Comparison of ENCODE assay signal across 24 cellular contexts in genomic region chr6:1271071-1271763, GRCh38. TPM values are rescaled to one million over a fixed set of nuclear protein-coding genes. Genes with fewer than 3 reads are reported as not detected.
"Had no signal": no experiment of that assay in that cellular context is flagged by ENCODE, and none has a peak within 500 bp of the region (broad histone marks: within the 10 kb centered on the region; RNA-seq: fewer than 3 reads in every experiment).

No MANE protein-coding gene starts in this region.

- H3K27ac ChIP-seq: esophagus squamous epithelium, hepatocyte, suprapubic skin, upper lobe of left lung, uterus had no signal

- H3K27me3 ChIP-seq: esophagus squamous epithelium, hepatocyte, thyroid gland, upper lobe of left lung, uterus had no signal

- ATAC-seq: effector memory CD8-positive, alpha-beta T cell; left cardiac atrium; left ventricle myocardium superior; mucosa of descending colon; naive thymus-derived CD8-positive, alpha-beta T cell; right cardiac atrium; stimulated activated effector memory CD8-positive, alpha-beta T cell treated with anti-CD3 and anti-CD28 coated beads, Interleukin-12 subunit alpha, Interleukin-12 subunit beta, amount 100 ng/mL, for 72 hours; stimulated activated naive CD8-positive, alpha-beta T cell treated with anti-CD3 and anti-CD28 coated beads, Interleukin-15, Interleukin-2, amounts not matched to agents 100 U/mL and 50 U/mL, for 24 hours had no signal

- H3K4me2 ChIP-seq: hepatocyte had no signal

- H3K79me2 ChIP-seq: hepatocyte had no signal

- H3K4me1 ChIP-seq: suprapubic skin, upper lobe of left lung, uterus had no signal

- H3K36me3 ChIP-seq: esophagus squamous epithelium, suprapubic skin, thyroid gland, upper lobe of left lung, uterus had no signal

- DNase-seq: effector memory CD8-positive, alpha-beta T cell; esophagus squamous epithelium; foreskin melanocyte; head of caudate nucleus; kidney; left cardiac atrium; left ventricle myocardium superior; mucosa of descending colon; naive thymus-derived CD8-positive, alpha-beta T cell; right cardiac atrium; stimulated activated CD4-positive, alpha-beta T cell treated with anti-CD3 and anti-CD28 coated beads, Interleukin-4, amount 100 ng/mL, for 1 hour; stimulated activated CD8-positive, alpha-beta memory T cell treated with anti-CD3 and anti-CD28 coated beads, Interleukin-4, amount 100 ng/mL, for 48 hours; stimulated activated naive CD8-positive, alpha-beta T cell treated with anti-CD3 and anti-CD28 coated beads, Interleukin-15, Interleukin-2, amounts not matched to agents 100 U/mL and 50 U/mL, for 24 hours; thyroid gland; upper lobe of left lung; uterus had no signal

- H3K9me3 ChIP-seq: mucosa of descending colon, suprapubic skin, thyroid gland, upper lobe of left lung, uterus had no signal

- H2AFZ ChIP-seq: hepatocyte had no signal

- H3K4me3 ChIP-seq: esophagus squamous epithelium, hepatocyte, mucosa of descending colon, suprapubic skin, thyroid gland, upper lobe of left lung, uterus had no signal

RNA-seq across cellular contexts. Expression of gene FOXQ1, which starts 40.7 kb away (rescaled TPM):
- total RNA-seq: left cardiac atrium; left ventricle myocardium superior; lung microvascular endothelial cell; mesenteric fat pad; naive thymus-derived CD8-positive, alpha-beta T cell; osteocyte; posterior vena cava; right cardiac atrium had no signal
- polyA plus RNA-seq: naive thymus-derived CD8-positive, alpha-beta T cell; neural cell; right cardiac atrium had no signal
